8 cellular contexts compared by ENCODE assay signal in genomic region chr9:125238127-125238914, GRCh38. TPM values are rescaled to one million over a fixed set of nuclear protein-coding genes. Genes with fewer than 3 reads are reported as not detected.
DNase-seq lines count a peak whose midpoint lies in the region; ATAC-seq and TF ChIP-seq lines count a peak whose summit lies in the region.

No MANE protein-coding gene starts in this region.

- H3K27ac ChIP-seq in Karpas-422 (ENCODE audit: low read length) (no peak overlapping the region), muscle layer of colon (ENCODE audit: low read depth, low read length) (no peak overlapping the region)

- DNase-seq in BE2C (no peak), Karpas-422 (no peak), cardiac fibroblast (ENCODE audit: low read depth in 2 of 2) (peak in 1 of 2 donors; percentile 9), GM19238 (ENCODE audit: insufficient read length, low spot score) (no peak)
- DNase-seq in stimulated activated CD4-positive, alpha-beta T cell treated with anti-CD3 and anti-CD28 coated beads, Interleukin-2, amount 100 ng/mL, for 48 hours: no peak
- DNase-seq in effector CD8-positive, alpha-beta T cell (lab: John Stamatoyannopoulos, UW): no peak

- peaks cover 38% of the 10 kb centered on the region for H4K20me1 ChIP-seq in Karpas-422 (ENCODE audit: insufficient read depth, low read depth, low read length)

- peak overlapping the region; percentile 96 for H3K4me2 ChIP-seq in Karpas-422 (ENCODE audit: low read depth, low read length, poor library complexity, severe bottlenecking)

- peaks cover 69% of the 10 kb centered on the region for H3K36me3 ChIP-seq in BE2C
- peaks cover 51% of the 10 kb centered on the region for H3K36me3 ChIP-seq in Karpas-422 (ENCODE audit: insufficient read depth, low read length)
- H3K36me3 ChIP-seq in muscle layer of colon (ENCODE audit: insufficient read depth, low read length): peaks cover 53% of the 10 kb centered on the region

- no peak overlapping the region for H2AFZ ChIP-seq in Karpas-422 (ENCODE audit: low read length)

- no peaks in the 10 kb centered on the region for H3K9me3 ChIP-seq in BE2C
- H3K9me3 ChIP-seq in Karpas-422 (ENCODE audit: low read length): no peaks in the 10 kb centered on the region
- no peaks in the 10 kb centered on the region for H3K9me3 ChIP-seq in muscle layer of colon (ENCODE audit: low read length)

- no peak overlapping the region; the same call in 1 of the 2 replicates for H3K9ac ChIP-seq in Karpas-422 (ENCODE audit: low read length)
- peak overlapping the region; percentile 53 for H3K9ac ChIP-seq in muscle layer of colon (ENCODE audit: low read length)

- peaks cover 4% of the 10 kb centered on the region; the same call in 1 of the 2 replicates for H3K4me1 ChIP-seq in BE2C
- H3K4me1 ChIP-seq in Karpas-422 (ENCODE audit: low read length): peaks cover 29% of the 10 kb centered on the region
- H3K4me1 ChIP-seq in muscle layer of colon (ENCODE audit: insufficient read depth, low read length): peaks cover 57% of the 10 kb centered on the region

- H3K27me3 ChIP-seq in BE2C (no peaks in the 10 kb centered on the region), Karpas-422 (ENCODE audit: low read length) (no peaks in the 10 kb centered on the region), muscle layer of colon (ENCODE audit: control insufficient read depth in 1 of 2, insufficient read depth in 2 of 2, low read length in 2 of 2) (no peaks in the 10 kb centered on the region)

- peaks cover 34% of the 10 kb centered on the region for H3K79me2 ChIP-seq in Karpas-422 (ENCODE audit: low read length)

- H3K4me3 ChIP-seq in BE2C (ENCODE audit: low read depth, low read length) (peak overlapping the region; percentile 80), Karpas-422 (ENCODE audit: low read length) (peak overlapping the region; percentile 95; the same call in 1 of the 2 replicates), cardiac fibroblast (replicated peaks in 1 of 2; ENCODE audit: low read depth in 2 of 2, low read length in 2 of 2) (peak overlapping the region; percentile 92 to 99), muscle layer of colon (ENCODE audit: low read depth in 1 of 2, low read length in 2 of 2) (peak overlapping the region in 1 of 2 donors; percentile 38)

- ATAC-seq in HG02973 (IDR thresholded peaks at IDR 0.05; ENCODE audit: unreplicated experiment): no peak

- H3K9me2 ChIP-seq in Karpas-422 (replicated peaks; ENCODE audit: insufficient read depth, low read length): no peaks in the 10 kb centered on the region

- TF ChIP-seq CTCF in BE2C (IDR thresholded peaks at IDR 0.05; ENCODE audit: low read depth, low read length) (no peak), cardiac fibroblast (IDR thresholded peaks at IDR 0.05; ENCODE audit: low read depth, low read length) (no peak)

RNA-seq across cellular contexts. Expression of gene HSPA5, which starts 2.8 kb away (rescaled TPM):
- polyA plus RNA-seq in BE2C (2012; ENCODE audit: insufficient read depth, insufficient read length, low read depth): 364 TPM
- 37.2 and 40.9 TPM in 2 replicates for total RNA-seq in Karpas-422 (2014; rRNA removed; shearing (Covaris generic); ENCODE audit: low replicate concordance)

RNA-seq across cellular contexts. Expression of gene GAPVD1, which starts 23.3 kb away (rescaled TPM):
- polyA plus RNA-seq in BE2C (2012; ENCODE audit: insufficient read depth, insufficient read length, low read depth): 30.3 TPM
- 31.2 and 50.7 TPM in 2 replicates for total RNA-seq in Karpas-422 (2014; rRNA removed; shearing (Covaris generic); ENCODE audit: low replicate concordance)

RNA-seq across cellular contexts. Expression of gene RABEPK, which starts 38.0 kb away (rescaled TPM):
- polyA plus RNA-seq in BE2C (2012; ENCODE audit: insufficient read depth, insufficient read length, low read depth): 39.2 TPM
- total RNA-seq in Karpas-422 (2014; rRNA removed; shearing (Covaris generic); ENCODE audit: low replicate concordance): 22.4 and 22.6 TPM in 2 replicates

RNA-seq across cellular contexts. Expression of gene PPP6C, which starts 48.7 kb away (rescaled TPM):
- polyA plus RNA-seq in BE2C (2012; ENCODE audit: insufficient read depth, insufficient read length, low read depth): 30.2 TPM
- total RNA-seq in Karpas-422 (2014; rRNA removed; shearing (Covaris generic); ENCODE audit: low replicate concordance): 17.7 and 40.5 TPM in 2 replicates
